Comparison of ENCODE assay signal across 11 cellular contexts in genomic region chr1:224368409-224368808, GRCh38. TPM values are rescaled to one million over a fixed set of nuclear protein-coding genes. Genes with fewer than 3 reads are reported as not detected.
A peak's percentile ranks its signal among the peaks of the same experiment; 100 is the strongest.
DNase-seq lines count a peak whose midpoint lies in the region; ATAC-seq, FAIRE-seq and TF ChIP-seq lines count a peak whose summit lies in the region.
"Had no signal": no experiment of that assay in that cellular context is flagged by ENCODE, and none has a peak within 500 bp of the region (broad histone marks: within the 10 kb centered on the region; RNA-seq: fewer than 3 reads in every experiment).

No MANE protein-coding gene starts in this region.

- H3K4me2 ChIP-seq in osteoblast (ENCODE audit: insufficient read depth, low read length): no peak overlapping the region

- peaks cover 34% of the 10 kb centered on the region for H3K79me2 ChIP-seq in osteoblast (ENCODE audit: insufficient read depth, low read length)

- H3K27me3 ChIP-seq in osteoblast (ENCODE audit: insufficient read depth, low read length) (no peaks in the 10 kb centered on the region), A673 (replicated peaks; ENCODE audit: insufficient read depth, low read depth, low read length, poor library complexity) (no peaks in the 10 kb centered on the region)

- H3K9me3 ChIP-seq in kidney (ENCODE audit: control insufficient read depth in 1 of 2, low read length in 2 of 2) (no peaks in the 10 kb centered on the region), osteoblast (ENCODE audit: low read depth, low read length) (no peaks in the 10 kb centered on the region), A673 (ENCODE audit: low read depth, low read length, poor library complexity, severe bottlenecking) (no peaks in the 10 kb centered on the region)
- H3K9me3 ChIP-seq: lower lobe of right lung had no signal

- CTCF ChIA-PET in GM10248 (lab: Yijun Ruan, JAX): interaction anchor here (0.7 to 3.9 kb wide), 5 partner anchors 9 to 130 kb away, joined by 3 to 22 read pairs (median 4); partner anchors contain the start of gene CNIH4
- CTCF ChIA-PET in A673 (lab: Charles Lee): no interaction called here

- H2AFZ ChIP-seq in osteoblast (ENCODE audit: low read length): no peak overlapping the region

- DNase-seq in GM10248 (ENCODE audit: extremely low spot score) (peak; percentile 32), kidney (no peak), osteoblast (ENCODE audit: insufficient read length, low spot score, missing footprints) (no peak), A673 (ENCODE audit: low spot score) (no peak)
- DNase-seq in stimulated activated CD4-positive, alpha-beta T cell treated with anti-CD3 and anti-CD28 coated beads, Interleukin-4, amount 100 ng/mL, for 24 hours: no peak
- DNase-seq: GF-D8, lower lobe of right lung, posterior cingulate gyrus had no signal

- POLR2A ChIA-PET in GM10248 (lab: Yijun Ruan, JAX) (no interaction called here), A673 (lab: Charles Lee; ENCODE audit: low non-redundant PET) (no interaction called here)

- FAIRE-seq in kidney (lab: Jason Lieb, UNC): no peak

- intact Hi-C loops in kidney (cut with DNase I): no loop called here
- intact Hi-C loops in A673 (cut with micrococcal nuclease; ENCODE audit: unreplicated experiment): no loop called here

- H3K4me3 ChIP-seq in kidney (ENCODE audit: low read length in 2 of 2): no peak overlapping the region
- no peak overlapping the region for H3K4me3 ChIP-seq in osteoblast (ENCODE audit: insufficient read depth, low read length)
- H3K4me3 ChIP-seq in A673 (ENCODE audit: low read depth, low read length, poor library complexity, severe bottlenecking): no peak overlapping the region
- H3K4me3 ChIP-seq: lower lobe of right lung had no signal

- BruUV-seq in A673 (replicated peaks; lab: Mats Ljungman, UMichigan): no TSS peak

- H3K36me3 ChIP-seq in kidney (ENCODE audit: control insufficient read depth in 1 of 2, insufficient read depth in 2 of 2, low read length in 2 of 2) (peaks cover 17 to 41% of the 10 kb centered on the region in 2 donors), osteoblast (ENCODE audit: insufficient read depth, low read length) (peaks cover 64% of the 10 kb centered on the region), A673 (ENCODE audit: insufficient read depth, low read length, poor library complexity, severe bottlenecking) (peaks cover 56% of the 10 kb centered on the region)

- TF ChIP-seq CTCF in GM10248 (IDR thresholded peaks at IDR 0.05; ENCODE audit: control extremely low read depth, extremely low read depth, low read depth, missing control alignments): no peak
- TF ChIP-seq CTCF in kidney (IDR thresholded peaks at IDR 0.05; ENCODE audit: borderline replicate concordance, extremely low read depth, insufficient read depth): no peak
- TF ChIP-seq CTCF in osteoblast (IDR thresholded peaks at IDR 0.05; ENCODE audit: extremely low read depth, low read depth, low read length): no peak
- TF ChIP-seq CTCF in A673 (conservative IDR thresholded peaks at IDR 0.05; ENCODE audit: low read depth, low read length): no peak

- H3K27ac ChIP-seq in kidney (ENCODE audit: low read depth in 2 of 2, low read length in 2 of 2) (no peak overlapping the region), osteoblast (ENCODE audit: low read depth, low read length) (no peak overlapping the region), A673 (ENCODE audit: low read depth, low read length, poor library complexity, severe bottlenecking) (no peak overlapping the region)
- H3K27ac ChIP-seq: lower lobe of right lung had no signal

- peaks cover 3 to 7% of the 10 kb centered on the region in 2 donors for H3K4me1 ChIP-seq in kidney (ENCODE audit: control insufficient read depth in 1 of 2, insufficient read depth in 1 of 2, low read depth in 1 of 2, low read length in 2 of 2)
- H3K4me1 ChIP-seq in osteoblast (ENCODE audit: insufficient read depth, low read length): no peaks in the 10 kb centered on the region
- no peaks in the 10 kb centered on the region for H3K4me1 ChIP-seq in A673 (ENCODE audit: insufficient read depth, low read length, poor library complexity, severe bottlenecking)

- ATAC-seq in GM18873 (IDR thresholded peaks at IDR 0.05; ENCODE audit: low FRiP score, unreplicated experiment) (peak; percentile 71), HG02588 (IDR thresholded peaks at IDR 0.05; ENCODE audit: unreplicated experiment) (peak; percentile 85), HG03520 (IDR thresholded peaks at IDR 0.05; ENCODE audit: unreplicated experiment) (peak; percentile 84)
- ATAC-seq: lower lobe of right lung had no signal

- peaks cover 3% of the 10 kb centered on the region for H4K20me1 ChIP-seq in osteoblast (ENCODE audit: insufficient read depth, low read length)

- no peak overlapping the region for H3K9ac ChIP-seq in kidney (ENCODE audit: low read length in 2 of 2)

RNA-seq across cellular contexts. Expression of gene CNIH4, which starts 11.7 kb away (rescaled TPM):
- total RNA-seq in kidney (51.0 TPM), osteoblast (36.2 and 46.3 TPM in 2 replicates), A673 (2021) (76.7 and 79.9 TPM in 2 replicates)
- polyA plus RNA-seq in kidney (ENCODE audit: insufficient read depth, low read depth, low replicate concordance): 77.9 TPM

RNA-seq across cellular contexts. Expression of gene NVL, which starts 38.4 kb away (rescaled TPM):
- total RNA-seq in kidney (24.0 TPM), osteoblast (20.6 and 23.9 TPM in 2 replicates), A673 (2021) (52.5 and 54.8 TPM in 2 replicates)
- 16.3 TPM for polyA plus RNA-seq in kidney (ENCODE audit: insufficient read depth, low read depth, low replicate concordance)
